In the genomic region with DNA sequence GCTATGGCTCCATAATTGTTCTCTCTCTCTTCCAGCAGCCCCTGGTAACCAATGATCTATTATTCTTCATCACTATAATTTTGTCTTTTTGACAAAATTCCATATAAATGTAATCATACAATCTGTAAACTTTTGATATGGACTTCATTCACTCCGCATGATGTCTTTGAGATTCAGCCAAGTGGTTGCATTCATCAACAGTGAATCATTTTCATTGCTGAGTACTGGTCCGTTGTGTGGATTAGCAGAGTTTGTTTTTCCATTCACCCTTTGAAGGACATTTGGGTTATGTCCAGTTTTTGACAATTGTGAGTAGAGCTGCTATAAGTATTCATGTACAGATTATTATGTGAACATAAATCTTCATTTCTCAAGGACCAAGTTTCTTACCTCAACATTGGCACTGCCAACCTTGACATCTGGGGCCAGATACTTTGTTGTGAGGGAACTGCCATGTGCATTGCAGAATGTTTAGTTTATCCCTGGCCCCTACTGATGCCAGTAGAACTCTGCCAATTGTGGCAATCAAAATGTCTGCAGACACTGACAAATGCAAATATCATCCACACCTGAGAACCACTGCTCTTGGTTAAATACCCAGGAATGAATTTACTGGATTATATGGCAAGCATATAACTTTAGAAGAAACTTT, we compare ENCODE assay signal across 10 cellular contexts. TPM values are rescaled to one million over a fixed set of nuclear protein-coding genes. Genes with fewer than 3 reads are reported as not detected.
A peak's percentile ranks its signal among the peaks of the same experiment; 100 is the strongest.
DNase-seq lines count a peak whose midpoint lies in the region; ATAC-seq and TF ChIP-seq lines count a peak whose summit lies in the region.
"Had no signal": no experiment of that assay in that cellular context is flagged by ENCODE, and none has a peak within 500 bp of the region (broad histone marks: within the 10 kb centered on the region; RNA-seq: fewer than 3 reads in every experiment).

No MANE protein-coding gene starts in this region.

- TF ChIP-seq CTCF in RWPE1 (conservative IDR thresholded peaks at IDR 0.05; ENCODE audit: low read depth), result no peak

- H3K36me3 ChIP-seq in GM23248 (ENCODE audit: low read depth) (no peaks in the 10 kb centered on the region), skeletal muscle satellite cell (ENCODE audit: insufficient read depth, low read length) (no peaks in the 10 kb centered on the region)

- DNase-seq in GM23248 (peak; percentile 68), RWPE1 (ENCODE audit: low spot score) (peak; percentile 65), fibroblast of peridontal ligament (ENCODE audit: extremely low read depth) (peak; percentile 84), NCI-H146 treated with DMSO at 0.1 percent for 48 hours (lab: John Stamatoyannopoulos, UW; ENCODE audit: unreplicated experiment) (no peak), middle frontal gyrus (ENCODE audit: extremely low spot score, low spot score) (no peak)
- DNase-seq in activated naive CD4-positive, alpha-beta T cell (lab: John Stamatoyannopoulos, UW), result no peak
- DNase-seq: effector memory CD4-positive, alpha-beta T cell; NCI-H2081 treated with DMSO at 0.1 percent for 48 hours had no signal

- POLR2A ChIA-PET in RWPE1 (lab: Yijun Ruan, JAX; ENCODE audit: low non-redundant PET), result no interaction called here

- in situ Hi-C loops in GM23248 (cut with MboI), result no loop called here

- peaks cover 15% of the 10 kb centered on the region for H3K4me1 ChIP-seq in GM23248 (ENCODE audit: insufficient read depth)
- peaks cover 21% of the 10 kb centered on the region for H3K4me1 ChIP-seq in skeletal muscle satellite cell (ENCODE audit: control insufficient read depth, insufficient read depth, low read length)

- CTCF ChIA-PET in RWPE1 (lab: Yijun Ruan, JAX), result no interaction called here

- H3K27me3 ChIP-seq in GM23248 (replicated peaks; ENCODE audit: insufficient read depth) (peaks cover 24% of the 10 kb centered on the region), skeletal muscle satellite cell (ENCODE audit: control insufficient read depth, insufficient read depth, low read length) (peaks cover 33% of the 10 kb centered on the region)

- peaks cover 21% of the 10 kb centered on the region for H3F3A ChIP-seq in GM23248 (ENCODE audit: insufficient read depth)

- ATAC-seq in GM21576 (IDR thresholded peaks at IDR 0.05; ENCODE audit: unreplicated experiment), result no peak

- H3K79me2 ChIP-seq in GM23248 (ENCODE audit: insufficient read depth), result no peaks in the 10 kb centered on the region

- WGBS in GM23248 (ENCODE audit: low coverage in 1 of 2, low lambda C conversion rate in 2 of 2, missing lambda C conversion rate in 2 of 2), 2 experiments, result 0 to 7% methylated on average over 2 of the region's 2 CpGs

- H3K4me2 ChIP-seq in GM23248 (ENCODE audit: unreplicated experiment) (peak overlapping the region; percentile 61), skeletal muscle satellite cell (ENCODE audit: low read length) (peak overlapping the region; percentile 66)

- no peak overlapping the region for H2AFZ ChIP-seq in GM23248

- H3K9me3 ChIP-seq in GM23248 (ENCODE audit: low read depth) (peaks cover 5% of the 10 kb centered on the region), skeletal muscle satellite cell (replicated peaks; ENCODE audit: low read length) (peaks cover 4% of the 10 kb centered on the region)

- no peaks in the 10 kb centered on the region for H4K20me1 ChIP-seq in GM23248 (ENCODE audit: insufficient read depth)

- 0 out of 2 replicates have a peak overlapping the region, but pooled peaks have one; percentile 22 for H3K27ac ChIP-seq in GM23248
- H3K27ac ChIP-seq in RWPE1, result no peak overlapping the region

- no peak overlapping the region for H3K9ac ChIP-seq in GM23248
- peak overlapping the region; percentile 19 for H3K9ac ChIP-seq in skeletal muscle satellite cell (ENCODE audit: low read depth, low read length)

- H3K9me2 ChIP-seq in GM23248 (ENCODE audit: insufficient read depth), result no peaks in the 10 kb centered on the region

- H3K4me3 ChIP-seq in GM23248 (no peak overlapping the region), skeletal muscle satellite cell (ENCODE audit: low read length) (peak overlapping the region; percentile 10)

RNA-seq across cellular contexts. Expression of a gene that starts 48.4 kb away (rescaled TPM):
- total RNA-seq in GM23248 (2014; rRNA removed; shearing (Covaris generic)), result under 0.01 and 0.22 TPM in 2 replicates
- polyA plus RNA-seq in GM23248 (2016; fragmentation: Nextera tagmentation; extraction: Ambion mirVana), result 0.43 and 0.55 TPM in 2 replicates
- 0.66 and 1.8 TPM in 2 replicates for total RNA-seq in skeletal muscle satellite cell (2012; rRNA removed)

Comparison
In these comparisons a context has a peak if more than half of its experiments do, and no peak if none do; other contexts are left out.
1. DNase-seq: peak in GM23248 (single experiment), RWPE1 (single experiment) and fibroblast of peridontal ligament (single experiment); none in activated naive CD4-positive, alpha-beta T cell (0 of 4), NCI-H146 treated with DMSO at 0.1 percent for 48 hours (single experiment) and middle frontal gyrus (single experiment).